ENCODE assay signal across 1 cellular context in the genomic region with DNA sequence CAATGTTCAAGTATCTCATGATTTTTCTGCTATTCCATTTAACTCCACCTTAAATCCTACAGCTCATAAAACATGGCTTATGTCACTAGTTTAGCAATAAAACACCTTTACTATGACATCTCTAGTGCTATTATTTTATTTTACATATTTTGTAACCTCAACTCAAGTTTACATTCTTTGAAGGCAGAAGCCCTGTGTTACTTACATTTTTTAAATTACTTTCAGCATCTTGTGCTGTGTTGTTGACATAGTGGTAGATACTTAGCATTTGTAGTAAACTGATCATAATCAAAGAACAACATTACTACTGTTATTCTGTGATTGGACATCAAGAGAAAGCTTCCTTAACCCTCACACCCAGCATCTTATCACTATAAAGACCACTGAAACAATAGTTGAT.
TF ChIP-seq lines count a peak whose summit lies in the region.

No MANE protein-coding gene starts in this region.

TF ChIP-seq in IMR-90, 13 proteins besides CTCF, POLR2A, EP300 and RAD21 (continued from another document):
- TF ChIP-seq, protein P1, sequence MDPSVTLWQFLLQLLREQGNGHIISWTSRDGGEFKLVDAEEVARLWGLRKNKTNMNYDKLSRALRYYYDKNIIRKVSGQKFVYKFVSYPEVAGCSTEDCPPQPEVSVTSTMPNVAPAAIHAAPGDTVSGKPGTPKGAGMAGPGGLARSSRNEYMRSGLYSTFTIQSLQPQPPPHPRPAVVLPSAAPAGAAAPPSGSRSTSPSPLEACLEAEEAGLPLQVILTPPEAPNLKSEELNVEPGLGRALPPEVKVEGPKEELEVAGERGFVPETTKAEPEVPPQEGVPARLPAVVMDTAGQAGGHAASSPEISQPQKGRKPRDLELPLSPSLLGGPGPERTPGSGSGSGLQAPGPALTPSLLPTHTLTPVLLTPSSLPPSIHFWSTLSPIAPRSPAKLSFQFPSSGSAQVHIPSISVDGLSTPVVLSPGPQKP (IDR thresholded peaks at IDR 0.05; ENCODE audit: borderline replicate concordance, low read depth, low read length), result no peak
- TF ChIP-seq MXI1 (IDR thresholded peaks at IDR 0.05; ENCODE audit: borderline replicate concordance, low read depth, low read length) (no peak), SMC3 (IDR thresholded peaks at IDR 0.05; ENCODE audit: low read depth, low read length) (no peak), RFX5 (IDR thresholded peaks at IDR 0.05; ENCODE audit: low read depth, low read length) (no peak), MAZ (IDR thresholded peaks at IDR 0.05; ENCODE audit: borderline replicate concordance, low read depth, low read length) (no peak)
